Comparison of ENCODE assay signal across 29 cellular contexts in the genomic region with DNA sequence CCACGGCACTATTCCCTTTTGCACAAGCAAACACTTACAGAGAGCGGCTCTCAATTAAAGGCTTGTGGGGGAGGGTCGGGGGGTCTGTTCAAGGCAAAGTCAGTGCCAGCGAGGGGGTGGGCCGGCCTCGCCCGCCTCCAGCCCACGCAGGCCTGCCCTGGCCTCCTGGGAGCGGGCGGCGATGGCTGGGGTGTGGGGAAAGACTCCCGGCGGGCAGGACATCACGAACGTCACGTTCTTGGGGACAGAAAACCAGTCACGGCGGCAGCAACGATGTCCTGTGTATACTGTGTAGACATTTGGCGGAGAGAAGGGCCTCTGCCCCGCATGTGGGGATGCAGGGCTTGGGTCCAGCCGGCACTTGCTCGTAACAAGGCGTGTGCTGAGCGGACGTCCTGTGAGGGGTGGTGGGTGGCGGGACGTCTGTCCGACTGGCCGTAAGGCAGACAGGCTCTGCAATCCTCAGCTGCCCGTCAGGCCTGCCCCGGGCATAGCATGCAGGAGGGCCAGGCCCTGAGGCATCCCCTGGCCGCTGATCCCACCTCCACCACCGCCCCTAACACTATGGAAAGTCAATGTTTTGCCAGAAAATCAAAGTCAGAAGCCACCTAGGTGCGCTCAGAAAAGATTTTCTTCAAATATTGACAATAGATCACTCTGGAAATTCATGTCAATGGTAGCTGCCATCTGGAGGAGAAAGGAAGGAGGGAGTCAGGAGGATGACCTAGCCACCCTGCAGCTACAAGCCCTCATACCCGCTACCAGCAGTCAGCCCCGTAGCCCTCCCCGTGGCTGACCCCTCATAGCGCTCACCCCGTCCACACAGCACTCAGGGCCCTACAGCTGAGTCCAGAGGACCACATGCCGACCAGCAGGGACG. TPM values are rescaled to one million over a fixed set of nuclear protein-coding genes. Genes with fewer than 3 reads are reported as not detected.
DNase-seq lines count a peak whose midpoint lies in the region; ATAC-seq, FAIRE-seq and TF ChIP-seq lines count a peak whose summit lies in the region.
"Had no signal": no experiment of that assay in that cellular context is flagged by ENCODE, and none has a peak within 500 bp of the region (broad histone marks: within the 10 kb centered on the region; RNA-seq: fewer than 3 reads in every experiment).

No MANE protein-coding gene starts in this region.

- H3K36me3 ChIP-seq in H1 (ENCODE audit: control insufficient read depth in 2 of 4, insufficient read depth in 4 of 4, low read length in 3 of 4) (peaks cover 25 to 47% (median 38%) of the 10 kb centered on the region in 4 experiments), osteoblast (ENCODE audit: insufficient read depth, low read length) (peaks cover 62% of the 10 kb centered on the region), body of pancreas (replicated peaks in 1 of 2; ENCODE audit: insufficient read depth in 1 of 2, low read depth in 2 of 2) (peaks cover 20 to 39% of the 10 kb centered on the region in 2 donors)

- H2BK120ac ChIP-seq in H1 (replicated peaks; ENCODE audit: low read depth, low read length): no peak overlapping the region

- H2BK15ac ChIP-seq in H1 (ENCODE audit: low read length): no peak overlapping the region

- FAIRE-seq in H1 (lab: Jason Lieb, UNC): no peak
- FAIRE-seq: A204.1 had no signal

- no peak overlapping the region for H2BK20ac ChIP-seq in H1 (ENCODE audit: low read length)

- no peaks in the 10 kb centered on the region for H3K79me2 ChIP-seq in H1 (ENCODE audit: control insufficient read depth in 1 of 2, insufficient read depth in 2 of 2, low read length in 2 of 2)
- peaks cover 10% of the 10 kb centered on the region for H3K79me2 ChIP-seq in osteoblast (ENCODE audit: insufficient read depth, low read length)

- intact Hi-C loops in left ventricle myocardium superior (cut with micrococcal nuclease) (no loop called here), cardiac septum (cut with DNase I) (no loop called here), body of pancreas (cut with DNase I) (no loop called here)

- no peak overlapping the region for H3K18ac ChIP-seq in H1 (ENCODE audit: extremely low read depth, low read length)

- TF ChIP-seq CTCF in H1 (IDR thresholded peaks at IDR 0.05; ENCODE audit: control extremely low read depth in 1 of 3, insufficient read depth in 1 of 3, low read depth in 1 of 3, low read length in 3 of 3) (no peak), osteoblast (IDR thresholded peaks at IDR 0.05; ENCODE audit: extremely low read depth, low read depth, low read length) (no peak), body of pancreas (IDR thresholded peaks at IDR 0.05) (no peak)

- peaks cover 2 to 26% of the 10 kb centered on the region in 2 experiments for H4K20me1 ChIP-seq in H1 (replicated peaks in 1 of 2; ENCODE audit: control insufficient read depth in 1 of 2, insufficient read depth in 2 of 2, low read length in 2 of 2)
- peaks cover 14% of the 10 kb centered on the region for H4K20me1 ChIP-seq in osteoblast (ENCODE audit: insufficient read depth, low read length)

- no peak overlapping the region for H2AFZ ChIP-seq in H1 (ENCODE audit: low read length)
- H2AFZ ChIP-seq in osteoblast (ENCODE audit: low read length): no peak overlapping the region

- no peak overlapping the region for H3K27ac ChIP-seq in H1 (ENCODE audit: low read depth, low read length)
- H3K27ac ChIP-seq in osteoblast (ENCODE audit: low read depth, low read length): no peak overlapping the region
- H3K27ac ChIP-seq in body of pancreas: no peak overlapping the region

- H3K4me3 ChIP-seq in H1 (ENCODE audit: extremely low read depth in 1 of 4, insufficient read depth in 2 of 4, low read depth in 3 of 4, low read length in 4 of 4) (no peak overlapping the region), osteoblast (ENCODE audit: insufficient read depth, low read length) (no peak overlapping the region), body of pancreas (no peak overlapping the region)

- 0 out of 2 replicates have a peak overlapping the region, but pooled peaks have one; percentile 57 for H4K8ac ChIP-seq in H1 (ENCODE audit: extremely low read depth, insufficient read depth, low read length)

- TF ChIP-seq RAD21 in H1 (IDR thresholded peaks at IDR 0.05 in 1 of 2, conservative IDR thresholded peaks at IDR 0.05 in 1 of 2; ENCODE audit: low read depth in 2 of 2, low read length in 2 of 2): no peak

- no peak overlapping the region for H3K23ac ChIP-seq in H1 (ENCODE audit: insufficient read length)

- no peaks in the 10 kb centered on the region for H3K23me2 ChIP-seq in H1 (ENCODE audit: low read depth, low read length)

- ATAC-seq in left ventricle myocardium superior (peak; percentile 7), body of pancreas (no peak), HG03097 (IDR thresholded peaks at IDR 0.05; ENCODE audit: low FRiP score, unreplicated experiment) (no peak), HG03460 (IDR thresholded peaks at IDR 0.05; ENCODE audit: unreplicated experiment) (no peak)
- ATAC-seq: HCT116, PC-3 had no signal

- H2BK12ac ChIP-seq in H1 (ENCODE audit: low read depth, low read length): no peak overlapping the region

- no peak for DNase-seq in left ventricle myocardium superior
- DNase-seq in cardiac septum (ENCODE audit: low spot score): no peak
- DNase-seq in H1 (ENCODE audit: low read depth in 1 of 2, low spot score in 2 of 2): no peak
- DNase-seq in osteoblast (ENCODE audit: insufficient read length, low spot score, missing footprints): peak; percentile 45
- DNase-seq in NK-92 treated with Interleukin-12 subunit alpha and Interleukin-12 subunit beta, amount 100 ng/mL, for 24 hours (lab: John Stamatoyannopoulos, UW): no peak
- DNase-seq in body of pancreas: no peak
- DNase-seq: C1 segment of cervical spinal cord; CD4-positive, alpha-beta memory T cell; COR-L47; DMS53; KBM-7; MV-4-11; NCI-H1105 treated with DMSO at 0.1 percent for 48 hours; NCI-H146; NCI-H2029; NCI-H446; NCI-H524 treated with DMSO at 0.1 percent for 48 hours; NCI-H774; PC-3; SHP77 had no signal

- no peak overlapping the region for H3K4ac ChIP-seq in H1 (replicated peaks; ENCODE audit: insufficient read length, low read depth, low read length)

- H3K4me2 ChIP-seq in H1 (ENCODE audit: insufficient read depth in 1 of 2, low read depth in 2 of 2, low read length in 2 of 2): no peak overlapping the region
- no peak overlapping the region for H3K4me2 ChIP-seq in osteoblast (ENCODE audit: insufficient read depth, low read length)

- H3K79me1 ChIP-seq in H1 (ENCODE audit: low read depth, low read length): no peaks in the 10 kb centered on the region

- H4K5ac ChIP-seq in H1 (ENCODE audit: insufficient read length, low read depth, low read length): no peak overlapping the region

- no peak overlapping the region for H2BK5ac ChIP-seq in H1 (ENCODE audit: low read depth, low read length)

- no peak for TF ChIP-seq POLR2A in H1 (IDR thresholded peaks at IDR 0.05; ENCODE audit: control extremely low read depth in 1 of 2, low read depth in 2 of 2, low read length in 2 of 2)
- TF ChIP-seq POLR2A in body of pancreas (IDR thresholded peaks at IDR 0.05): no peak

- H3K56ac ChIP-seq in H1 (replicated peaks; ENCODE audit: insufficient read length, low read depth, low read length): no peak overlapping the region

- no peak for TF ChIP-seq EP300 in H1 (IDR thresholded peaks at IDR 0.05; ENCODE audit: borderline replicate concordance in 1 of 2, low read depth in 2 of 2, low read length in 2 of 2)

- POLR2A ChIA-PET in H1 (lab: Charles Lee; ENCODE audit: partially characterized antibody): interaction anchor here (0.6 to 3.9 kb wide), 4 partner anchors 12 to 113 kb away, joined by 3 to 21 read pairs (median 3); no protein-coding TSS in a partner anchor

- peaks cover 0 to 2% (median 0%) of the 10 kb centered on the region in 4 experiments; a peak in 1 of 7 replicates for H3K4me1 ChIP-seq in H1 (replicated peaks in 1 of 4; ENCODE audit: control insufficient read depth in 3 of 4, insufficient read depth in 4 of 4, low read length in 3 of 4)
- H3K4me1 ChIP-seq in osteoblast (ENCODE audit: insufficient read depth, low read length): no peaks in the 10 kb centered on the region
- no peaks in the 10 kb centered on the region for H3K4me1 ChIP-seq in body of pancreas

- H3K14ac ChIP-seq in H1 (ENCODE audit: insufficient read length): no peak overlapping the region

- no peak overlapping the region for H2AK5ac ChIP-seq in H1 (ENCODE audit: low read depth, low read length)

- H3K9me3 ChIP-seq in H1 (ENCODE audit: insufficient read depth in 2 of 2, low read depth in 1 of 2, low read length in 1 of 2) (no peaks in the 10 kb centered on the region), osteoblast (ENCODE audit: low read depth, low read length) (no peaks in the 10 kb centered on the region), body of pancreas (no peaks in the 10 kb centered on the region)

- H3K9ac ChIP-seq in H1 (replicated peaks in 1 of 4; ENCODE audit: extremely low read depth in 1 of 4, low read depth in 3 of 4, low read length in 3 of 4): no peak overlapping the region

- H4K91ac ChIP-seq in H1 (replicated peaks; ENCODE audit: insufficient read length, low read length): no peak overlapping the region

- CTCF ChIA-PET in H1 (lab: Charles Lee; ENCODE audit: partially characterized antibody): interaction anchor here (0.9 to 8.9 kb wide), 9 partner anchors 10 to 146 kb away, joined by 3 to 81 read pairs (median 3); no protein-coding TSS in a partner anchor

- H3K27me3 ChIP-seq in H1 (replicated peaks in 1 of 4; ENCODE audit: control insufficient read depth in 3 of 4, extremely low read depth in 1 of 4, insufficient read depth in 3 of 4, low read length in 3 of 4) (no peaks in the 10 kb centered on the region), osteoblast (ENCODE audit: insufficient read depth, low read length) (no peaks in the 10 kb centered on the region), body of pancreas (no peaks in the 10 kb centered on the region)

- 93% methylated on average over 26 of the region's 42 CpGs; no CpG with 5 or more reads in 1 of the 2 experiments for WGBS in H1 (ENCODE audit: extremely low coverage in 1 of 2, insufficient coverage in 1 of 2, insufficient read length in 1 of 2, insufficient replicate concordance in 2 of 2, low coverage in 1 of 2, low lambda C conversion rate in 2 of 2, missing lambda C conversion rate in 1 of 2), 2 experiments
- WGBS in body of pancreas, 2 donors: 91 to 95% methylated on average over 31 to 41 of the region's 42 CpGs

RNA-seq across cellular contexts. Expression of a gene that starts 5.8 kb away (rescaled TPM):
- total RNA-seq in left ventricle myocardium superior (not detected), cardiac septum (0.27 TPM), osteoblast (0.29 TPM in 1 of 2 replicates, not detected in the other), body of pancreas (not detected)
- 30.2 and 30.9 TPM in 2 replicates for total RNA-seq in H1 (2021; fragmentation: NEBNext Ultra II Directional; extraction: Animal tissue kit (Norgen Biotek cat#: 25700))
- 47.6 and 67.5 TPM in 2 replicates for polyA plus RNA-seq in H1 (2011; rRNA removed)
- 24.1 TPM for polyA plus RNA-seq in H1 (2011; cell fraction: cytosol; rRNA removed)
- polyA plus RNA-seq in H1 (2011; cell fraction: nucleus; rRNA removed): 51.8 TPM
- polyA plus RNA-seq in H1 (2012, experiment 1 of 2): 25.8 to 35.8 TPM (median 34.5 TPM) in 4 replicates
- 44.5 TPM for polyA plus RNA-seq in H1 (2012, experiment 2 of 2)
- polyA plus RNA-seq in H1 (2013, experiment 1 of 2): 39.3 TPM
- polyA plus RNA-seq in H1 (2013, experiment 2 of 2): 42.0 TPM
- 25.4 and 38.4 TPM in 2 replicates for polyA minus RNA-seq in H1 (2011; rRNA and poly(A)+ RNA removed)
- 11.8 TPM for polyA minus RNA-seq in H1 (2011; cell fraction: cytosol; rRNA and poly(A)+ RNA removed)
- polyA minus RNA-seq in H1 (2011; cell fraction: nucleus; rRNA and poly(A)+ RNA removed): 14.0 TPM
- total RNA-seq: G401, HT1080, LHCN-M2, PC-3, SK-MEL-5 had no signal
- polyA plus RNA-seq: AG04450; CD4-positive, alpha-beta memory T cell had no signal

RNA-seq across cellular contexts. Expression of a gene that starts 37.2 kb away (rescaled TPM):
- total RNA-seq in left ventricle myocardium superior (22.8 TPM), cardiac septum (60.0 TPM), osteoblast (49.8 and 51.8 TPM in 2 replicates), body of pancreas (10 to 100 TPM; 20.2 to 33.9 TPM)
- total RNA-seq in H1 (2021; fragmentation: NEBNext Ultra II Directional; extraction: Animal tissue kit (Norgen Biotek cat#: 25700)): 107 and 111 TPM in 2 replicates
- 37.5 and 65.9 TPM in 2 replicates for polyA plus RNA-seq in H1 (2011; rRNA removed)
- polyA plus RNA-seq in H1 (2011; cell fraction: cytosol; rRNA removed): 27.5 TPM
- 90.3 TPM for polyA plus RNA-seq in H1 (2011; cell fraction: nucleus; rRNA removed)
- polyA plus RNA-seq in H1 (2012, experiment 1 of 2): 38.0 to 79.1 TPM (median 69.0 TPM) in 4 replicates
- 38.3 TPM for polyA plus RNA-seq in H1 (2012, experiment 2 of 2)
- polyA plus RNA-seq in H1 (2013, experiment 1 of 2): 77.9 TPM
- 64.5 TPM for polyA plus RNA-seq in H1 (2013, experiment 2 of 2)
- 117 and 119 TPM in 2 replicates for polyA minus RNA-seq in H1 (2011; rRNA and poly(A)+ RNA removed)
- 145 TPM for polyA minus RNA-seq in H1 (2011; cell fraction: cytosol; rRNA and poly(A)+ RNA removed)
- 87.8 TPM for polyA minus RNA-seq in H1 (2011; cell fraction: nucleus; rRNA and poly(A)+ RNA removed)
- polyA plus RNA-seq: CD4-positive, alpha-beta memory T cell had no signal

Comparison
In these comparisons a context has a peak if more than half of its experiments do, and no peak if none do; other contexts are left out.
1. RNA of a gene that starts 5.8 kb away (total RNA-seq): 30.2 to 30.9 TPM in H1; 0.27 TPM in cardiac septum (single experiment), not detected in left ventricle myocardium superior (single experiment), 0.29 TPM in osteoblast and not detected in body of pancreas; every median in the first group is over 10 times any median in the second.